22 cellular contexts compared by ENCODE assay signal in the genomic region with DNA sequence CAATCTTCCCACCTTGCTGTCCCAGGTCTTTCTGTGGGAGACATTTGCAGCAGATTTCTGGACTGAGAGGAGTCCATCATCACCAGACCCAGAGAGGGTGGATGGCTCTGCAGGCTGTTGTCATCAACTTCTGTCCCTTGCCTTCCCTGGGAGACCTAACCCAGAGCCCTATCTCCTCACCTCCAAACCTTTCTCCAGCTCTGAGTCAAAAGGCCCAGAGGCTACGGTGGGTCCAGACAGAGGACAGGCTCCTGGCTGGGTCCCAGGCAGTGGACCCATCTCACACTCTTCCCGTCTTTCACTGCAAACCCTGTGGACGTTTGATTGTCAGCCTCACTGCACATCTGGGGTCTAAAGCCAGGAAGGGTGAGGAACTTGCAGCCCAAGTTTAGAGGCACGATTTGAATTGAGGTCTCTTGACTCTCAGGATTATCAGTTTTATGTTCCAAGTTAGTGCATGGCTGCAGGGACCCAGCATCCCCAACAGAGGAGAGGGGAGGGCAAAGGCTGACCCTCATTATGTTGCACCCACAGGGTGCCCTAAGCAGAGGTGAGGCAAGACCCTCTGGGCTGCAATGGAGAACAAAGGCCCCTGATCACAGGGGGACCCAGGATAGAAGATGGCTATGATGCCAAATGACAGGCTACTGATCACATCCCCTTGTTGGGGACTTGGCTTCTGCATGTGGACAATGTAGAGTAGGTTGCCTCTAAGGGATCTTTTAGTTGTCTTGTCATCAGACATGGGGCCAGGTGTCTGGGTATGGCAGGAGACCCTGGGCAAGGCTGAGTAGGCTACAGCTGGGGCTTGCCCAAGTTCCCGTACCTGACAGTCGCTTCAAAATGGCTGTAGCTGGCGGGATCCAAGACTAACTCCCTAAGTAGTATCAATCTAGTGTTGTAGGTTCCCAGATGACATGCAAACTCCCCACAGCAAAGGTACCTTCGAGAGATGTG. TPM values are rescaled to one million over a fixed set of nuclear protein-coding genes. Genes with fewer than 3 reads are reported as not detected.
DNase-seq lines count a peak whose midpoint lies in the region; ATAC-seq and TF ChIP-seq lines count a peak whose summit lies in the region.
"Had no signal": no experiment of that assay in that cellular context is flagged by ENCODE, and none has a peak within 500 bp of the region (broad histone marks: within the 10 kb centered on the region; RNA-seq: fewer than 3 reads in every experiment).

No MANE protein-coding gene starts in this region.

- no peak overlapping the region for H2AK5ac ChIP-seq in IMR-90 (ENCODE audit: low read depth, low read length)

- H2BK5ac ChIP-seq in IMR-90 (ENCODE audit: low read depth, low read length, poor library complexity, severe bottlenecking): no peak overlapping the region

- H3K4me3 ChIP-seq in IMR-90 (ENCODE audit: insufficient read depth, low read depth, low read length) (no peak overlapping the region), esophagus squamous epithelium (no peak overlapping the region), spleen (no peak overlapping the region)
- no peak overlapping the region for H3K4me3 ChIP-seq in CD4-positive, alpha-beta memory T cell (ENCODE audit: low read length in 2 of 2)
- H3K4me3 ChIP-seq: ascending aorta, cardiac muscle cell, gastrocnemius medialis, left lung, ovary, suprapubic skin had no signal

- H2BK15ac ChIP-seq in IMR-90 (ENCODE audit: low read depth, low read length): no peak overlapping the region

- no peak overlapping the region for H4K91ac ChIP-seq in IMR-90 (ENCODE audit: insufficient read depth, low read depth, low read length)

- H3K14ac ChIP-seq in IMR-90 (replicated peaks; ENCODE audit: low read depth, low read length): no peak overlapping the region

- no peak for TF ChIP-seq CTCF in IMR-90 (conservative IDR thresholded peaks at IDR 0.05; ENCODE audit: low read depth, low read length)
- no peak for TF ChIP-seq CTCF in esophagus squamous epithelium (IDR thresholded peaks at IDR 0.05)
- TF ChIP-seq CTCF in spleen (IDR thresholded peaks at IDR 0.05 in 8 of 11, conservative IDR thresholded peaks at IDR 0.05 in 3 of 11): no peak

- peak overlapping the region; percentile 74 for H2AFZ ChIP-seq in IMR-90 (replicated peaks; ENCODE audit: low read length, poor library complexity)

- no peak overlapping the region for H3K9ac ChIP-seq in IMR-90 (ENCODE audit: low read depth, low read length)

- no CpG with 5 or more reads among the region's 8 CpGs for WGBS in IMR-90 (ENCODE audit: extremely low coverage in 2 of 2, insufficient read length in 1 of 2), 2 experiments
- 64 to 66% methylated on average over 2 to 8 of the region's 8 CpGs for WGBS in esophagus squamous epithelium, 2 donors
- 64 to 85% (median 79%) methylated on average over 8 of the region's 8 CpGs for WGBS in spleen, 5 donors

- H3K36me3 ChIP-seq in IMR-90 (ENCODE audit: control insufficient read depth, insufficient read depth, low read length): no peaks in the 10 kb centered on the region
- no peaks in the 10 kb centered on the region for H3K36me3 ChIP-seq in esophagus squamous epithelium
- no peaks in the 10 kb centered on the region for H3K36me3 ChIP-seq in spleen
- no peaks in the 10 kb centered on the region for H3K36me3 ChIP-seq in CD4-positive, alpha-beta memory T cell (ENCODE audit: insufficient read depth, low read length)
- H3K36me3 ChIP-seq: ascending aorta, cardiac muscle cell, gastrocnemius medialis, left lung, ovary, suprapubic skin had no signal

- peaks cover 5% of the 10 kb centered on the region; the same call in 1 of the 2 replicates for H3K4me1 ChIP-seq in IMR-90 (ENCODE audit: control insufficient read depth, insufficient read depth, low read length)
- peaks cover 23 to 69% (median 25%) of the 10 kb centered on the region in 3 donors for H3K4me1 ChIP-seq in esophagus squamous epithelium
- peaks cover 18 to 32% (median 23%) of the 10 kb centered on the region in 6 donors for H3K4me1 ChIP-seq in spleen
- H3K4me1 ChIP-seq in CD4-positive, alpha-beta memory T cell (ENCODE audit: insufficient read depth, low read length): peaks cover 14% of the 10 kb centered on the region

- no peak overlapping the region for H3K56ac ChIP-seq in IMR-90 (ENCODE audit: extremely low read depth, insufficient read depth, low read length)

- peaks cover 4 to 16% (median 11%) of the 10 kb centered on the region in 4 donors for H3K4me1 Mint-ChIP-seq in CD4-positive, alpha-beta memory T cell
- H3K4me1 Mint-ChIP-seq: activated T-helper 17 cell treated with anti-CD3 and anti-CD28 coated beads, Interleukin-2, amount 50 U/mL, for 72 hours had no signal

- no TSS peak for BruUV-seq in IMR-90 (replicated peaks; lab: Mats Ljungman, UMichigan)

- no peaks in the 10 kb centered on the region for H3K9me3 Mint-ChIP-seq in CD4-positive, alpha-beta memory T cell
- H3K9me3 Mint-ChIP-seq: activated B cell treated with CpG ODN at 0.5 μM for 24 hours; activated naive CD8-positive, alpha-beta T cell treated with anti-CD3 and anti-CD28 coated beads for 36 hours; activated T-helper 17 cell treated with anti-CD3 and anti-CD28 coated beads, Interleukin-2, amount 50 U/mL, for 72 hours; immature natural killer cell; natural killer cell; stimulated activated memory B cell treated with anti-CD40 and anti-IgM and Interleukin-4, amounts not matched to agents 10 μg/mL and 1 μg/mL and 100 μg/mL, for 72 hours; T-cell had no signal

- TF ChIP-seq POLR2A in IMR-90 (IDR thresholded peaks at IDR 0.05; ENCODE audit: low read depth, low read length) (no peak), esophagus squamous epithelium (IDR thresholded peaks at IDR 0.05) (no peak), spleen (IDR thresholded peaks at IDR 0.05) (no peak)

- H2BK20ac ChIP-seq in IMR-90 (ENCODE audit: low read depth, low read length): no peak overlapping the region

- ATAC-seq in left ventricle myocardium superior: no peak
- ATAC-seq in IMR-90 (ENCODE audit: low read depth): no peak
- ATAC-seq in left colon: no peak

- H3K4ac ChIP-seq in IMR-90 (ENCODE audit: low read depth, low read length): no peak overlapping the region

- no peaks in the 10 kb centered on the region for H3K9me1 ChIP-seq in IMR-90 (ENCODE audit: insufficient read depth, low read length)

- H3K27me3 ChIP-seq in IMR-90 (ENCODE audit: control insufficient read depth, insufficient read depth, low read length) (peaks cover 70% of the 10 kb centered on the region), esophagus squamous epithelium (peaks cover 6 to 70% (median 15%) of the 10 kb centered on the region in 4 donors), spleen (replicated peaks in 1 of 7) (peaks cover 0 to 86% (median 53%) of the 10 kb centered on the region in 7 donors)
- H3K27me3 ChIP-seq in CD4-positive, alpha-beta memory T cell (ENCODE audit: insufficient read depth, low read length): peaks cover 26% of the 10 kb centered on the region
- H3K27me3 ChIP-seq: ascending aorta, ovary had no signal

- H3K79me1 ChIP-seq in IMR-90 (ENCODE audit: low read depth in 1 of 2, low read length in 2 of 2): no peaks in the 10 kb centered on the region

- H3K27ac ChIP-seq in IMR-90 (ENCODE audit: insufficient read depth, low read length) (no peak overlapping the region), esophagus squamous epithelium (peak overlapping the region in 3 of 4 donors; percentile 66 to 83 (median 78)), spleen (no peak overlapping the region)
- no peak overlapping the region for H3K27ac ChIP-seq in CD4-positive, alpha-beta memory T cell (ENCODE audit: low read depth, low read length)
- H3K27ac ChIP-seq: ascending aorta, cardiac muscle cell, gastrocnemius medialis, left lung, ovary, suprapubic skin had no signal

- peak; percentile 72 for DNase-seq in cardiac septum (ENCODE audit: low spot score)
- no peak for DNase-seq in left ventricle myocardium superior
- DNase-seq in IMR-90: no peak
- no peak for DNase-seq in esophagus squamous epithelium (lab: John Stamatoyannopoulos, UW)
- DNase-seq in spleen: peak; percentile 55
- DNase-seq in CD4-positive, alpha-beta memory T cell: no peak
- DNase-seq in left colon: no peak
- DNase-seq in cerebellar nuclear complex (lab: John Stamatoyannopoulos, UW): no peak
- DNase-seq: NCI-H1092 had no signal

- H4K5ac ChIP-seq in IMR-90 (ENCODE audit: low read depth, low read length): no peak overlapping the region

- peaks cover 43 to 47% of the 10 kb centered on the region in 2 donors for H3K27me3 Mint-ChIP-seq in CD4-positive, alpha-beta memory T cell
- H3K27me3 Mint-ChIP-seq: stimulated activated memory B cell treated with anti-CD40 and anti-IgM and Interleukin-4, amounts not matched to agents 10 μg/mL and 1 μg/mL and 100 μg/mL, for 72 hours had no signal

- H4K20me1 ChIP-seq in IMR-90 (ENCODE audit: insufficient read depth, low read length): peaks cover 16% of the 10 kb centered on the region; the same call in 1 of the 2 replicates

- POLR2A ChIA-PET in IMR-90 (lab: Charles Lee; ENCODE audit: unreplicated experiment): no interaction called here
- POLR2A ChIA-PET in CD4-positive, alpha-beta memory T cell (lab: Charles Lee; ENCODE audit: partially characterized antibody): interaction anchor here (0.7 to 2.7 kb wide), 4 partner anchors 11 to 301 kb away, joined by 3 to 27 read pairs (median 4); partner anchors contain the start of gene HS1BP3

- intact Hi-C loops in cardiac septum (cut with DNase I): loop anchor here (1.0 to 10.0 kb wide), 3 partner anchors 163 to 453 kb away; partner anchors contain the start of gene LDAH
- intact Hi-C loops in left ventricle myocardium superior (cut with micrococcal nuclease): loop anchor here (2.0 to 10.0 kb wide), 2 partner anchors 301 to 463 kb away; partner anchors contain the start of gene TDRD15
- intact Hi-C loops in IMR-90 (cut with micrococcal nuclease): loop anchor here (1.0 to 5.0 kb wide), 6 partner anchors 93 to 455 kb away; no protein-coding TSS in a partner anchor
- intact Hi-C loops in esophagus squamous epithelium (cut with DNase I): loop anchor here (5.0 kb wide), 1 partner anchor 300 kb away; no protein-coding TSS in a partner anchor
- intact Hi-C loops in spleen (cut with DNase I; ENCODE audit: low total_unique reads): loop anchor here (2.0 kb wide), 1 partner anchor 301 kb away; no protein-coding TSS in a partner anchor
- intact Hi-C loops in CD4-positive, alpha-beta memory T cell (cut with micrococcal nuclease): loop anchor here (5.0 kb wide), 1 partner anchor 455 kb away; no protein-coding TSS in a partner anchor
- intact Hi-C loops in left colon (cut with DNase I, micrococcal nuclease): loop anchor here (5.0 to 10.0 kb wide), 2 partner anchors 300 to 303 kb away; no protein-coding TSS in a partner anchor

- no peak overlapping the region for H3K4me2 ChIP-seq in IMR-90 (ENCODE audit: low read depth, low read length)

- H3K36me3 Mint-ChIP-seq in CD4-positive, alpha-beta memory T cell: no peaks in the 10 kb centered on the region
- H3K36me3 Mint-ChIP-seq: activated naive CD8-positive, alpha-beta T cell treated with anti-CD3 and anti-CD28 coated beads for 36 hours; immature natural killer cell; natural killer cell; stimulated activated memory B cell treated with anti-CD40 and anti-IgM and Interleukin-4, amounts not matched to agents 10 μg/mL and 1 μg/mL and 100 μg/mL, for 72 hours; T-cell had no signal

- no peak for TF ChIP-seq RAD21 in IMR-90 (IDR thresholded peaks at IDR 0.05; ENCODE audit: low read length)

- H3K9me3 ChIP-seq in IMR-90 (ENCODE audit: control insufficient read depth, insufficient read depth, low read length) (no peaks in the 10 kb centered on the region), esophagus squamous epithelium (no peaks in the 10 kb centered on the region), spleen (no peaks in the 10 kb centered on the region)
- H3K9me3 ChIP-seq in CD4-positive, alpha-beta memory T cell (ENCODE audit: control insufficient read depth in 1 of 2, low read length in 2 of 2): no peaks in the 10 kb centered on the region
- H3K9me3 ChIP-seq: ascending aorta, gastrocnemius medialis, left lung, ovary, suprapubic skin had no signal

- H3K23ac ChIP-seq in IMR-90 (ENCODE audit: low read depth, low read length): no peak overlapping the region

- H2AK9ac ChIP-seq in IMR-90 (replicated peaks; ENCODE audit: low read depth, low read length, poor library complexity): peak overlapping the region; percentile 0

- CTCF ChIA-PET in IMR-90 (lab: Yijun Ruan, JAX): interaction anchor here (0.6 to 2.9 kb wide), 19 partner anchors 9 to 455 kb away, joined by 3 to 54 read pairs (median 4); no protein-coding TSS in a partner anchor
- CTCF ChIA-PET in CD4-positive, alpha-beta memory T cell (lab: Charles Lee; ENCODE audit: partially characterized antibody): interaction anchor here (0.6 to 8.1 kb wide), 37 partner anchors 8 to 655 kb away, joined by 3 to 246 read pairs (median 6); partner anchors contain the start of genes HS1BP3 and LDAH

- peak overlapping the region in 1 of 7 donors; percentile 29 for H3K27ac Mint-ChIP-seq in CD4-positive, alpha-beta memory T cell
- H3K27ac Mint-ChIP-seq: activated B cell treated with CpG ODN at 0.5 μM for 24 hours; activated naive CD8-positive, alpha-beta T cell treated with anti-CD3 and anti-CD28 coated beads for 36 hours; activated T-helper 17 cell treated with anti-CD3 and anti-CD28 coated beads, Interleukin-2, amount 50 U/mL, for 72 hours; immature natural killer cell; natural killer cell; stimulated activated memory B cell treated with anti-CD40 and anti-IgM and Interleukin-4, amounts not matched to agents 10 μg/mL and 1 μg/mL and 100 μg/mL, for 72 hours; T-cell had no signal

- dilution Hi-C loops in IMR-90 (cut with HindIII; ENCODE audit: low sequenced_read_pairs, unreplicated experiment): no loop called here

- no peak overlapping the region for H3K4me3 Mint-ChIP-seq in CD4-positive, alpha-beta memory T cell
- H3K4me3 Mint-ChIP-seq: activated B cell treated with CpG ODN at 0.5 μM for 24 hours; activated naive CD8-positive, alpha-beta T cell treated with anti-CD3 and anti-CD28 coated beads for 36 hours; activated T-helper 17 cell treated with anti-CD3 and anti-CD28 coated beads, Interleukin-2, amount 50 U/mL, for 72 hours; immature natural killer cell; natural killer cell; stimulated activated memory B cell treated with anti-CD40 and anti-IgM and Interleukin-4, amounts not matched to agents 10 μg/mL and 1 μg/mL and 100 μg/mL, for 72 hours; T-cell had no signal

- in situ Hi-C loops in IMR-90 (cut with MboI; ENCODE audit: low sequenced_read_pairs): loop anchor here (5.0 to 25.0 kb wide), 2 partner anchors 300 to 1100 kb away; no protein-coding TSS in a partner anchor

- H3K18ac ChIP-seq in IMR-90 (ENCODE audit: low read depth, low read length): no peak overlapping the region

- H2BK120ac ChIP-seq in IMR-90 (ENCODE audit: low read depth, low read length): no peak overlapping the region

- no peak overlapping the region for H4K8ac ChIP-seq in IMR-90 (ENCODE audit: low read depth in 2 of 2, low read length in 2 of 2)

RNA-seq across cellular contexts. Expression of gene GDF7, which starts 4.7 kb away (rescaled TPM):
- 0.94 TPM for total RNA-seq in cardiac septum
- total RNA-seq in left ventricle myocardium superior: 0.32 TPM
- under 0.01 TPM in 2 replicates for total RNA-seq in IMR-90 (2012; rRNA removed)
- 0.02 TPM in 1 of 2 replicates, not detected in the other for polyA plus RNA-seq in IMR-90 (2012; rRNA removed)
- under 0.01 and 0.01 TPM in 2 replicates for polyA plus RNA-seq in IMR-90 (2012; cell fraction: cytosol; rRNA removed)
- polyA plus RNA-seq in IMR-90 (2012; cell fraction: nucleus; rRNA removed; ENCODE audit: low replicate concordance): 0.03 and 0.10 TPM in 2 replicates
- 1 to 10 TPM in 2 of 4 donors, under 1 TPM in 2; 0.26 to 1.9 (median 0.78) TPM for total RNA-seq in esophagus squamous epithelium
- total RNA-seq in spleen: 1 to 10 TPM in 6 of 7 donors, under 1 TPM in 1; 0.83 to 3.8 (median 2.0) TPM
- polyA plus RNA-seq in spleen: 1 to 10 TPM in 1 of 3 donors, under 1 TPM in 2; 0.87 to 1.8 (median 0.89) TPM
- under 1 TPM; 0.19 to 0.26 TPM for total RNA-seq in CD4-positive, alpha-beta memory T cell
- polyA plus RNA-seq in CD4-positive, alpha-beta memory T cell: under 1 TPM; 0.04 to 0.22 TPM
- total RNA-seq in left colon: under 1 TPM; 0.18 to 0.25 TPM
- total RNA-seq: activated naive CD8-positive, alpha-beta T cell treated with anti-CD3 and anti-CD28 coated beads for 36 hours had no signal
- polyA plus RNA-seq: immature natural killer cell had no signal

RNA-seq across cellular contexts. Expression of gene HS1BP3, which starts 11.4 kb away (rescaled TPM):
- 15.6 TPM for total RNA-seq in cardiac septum
- 20.2 TPM for total RNA-seq in left ventricle myocardium superior
- 9.0 and 10.3 TPM in 2 replicates for total RNA-seq in IMR-90 (2012; rRNA removed)
- polyA plus RNA-seq in IMR-90 (2012; rRNA removed): 13.6 and 14.8 TPM in 2 replicates
- polyA plus RNA-seq in IMR-90 (2012; cell fraction: cytosol; rRNA removed): 12.6 and 13.7 TPM in 2 replicates
- 34.4 and 38.9 TPM in 2 replicates for polyA plus RNA-seq in IMR-90 (2012; cell fraction: nucleus; rRNA removed; ENCODE audit: low replicate concordance)
- total RNA-seq in esophagus squamous epithelium: 10 to 100 TPM in 3 of 4 donors, 1 to 10 TPM in 1; 7.9 to 22.1 (median 16.9) TPM
- 10 to 100 TPM; 21.1 to 38.0 (median 31.3) TPM for total RNA-seq in spleen
- 10 to 100 TPM in 2 of 3 donors, 1 to 10 TPM in 1; 8.8 to 23.5 (median 13.8) TPM for polyA plus RNA-seq in spleen
- 10 to 100 TPM; 20.1 TPM for total RNA-seq in CD4-positive, alpha-beta memory T cell
- 10 to 100 TPM; 16.7 to 17.5 TPM for polyA plus RNA-seq in CD4-positive, alpha-beta memory T cell
- total RNA-seq in left colon: 10 to 100 TPM; 26.9 to 33.5 TPM

Comparison
In these comparisons a context has a peak if more than half of its experiments do, and no peak if none do; other contexts are left out.
1. DNase-seq: peak in cardiac septum (single experiment) and spleen (single experiment); none in left ventricle myocardium superior (single experiment), IMR-90 (single experiment), esophagus squamous epithelium (single experiment), CD4-positive, alpha-beta memory T cell (0 of 5), left colon (0 of 2) and cerebellar nuclear complex (0 of 2).
2. H3K27ac ChIP-seq: peak in esophagus squamous epithelium (3 of 4); none in IMR-90 (single experiment), spleen (0 of 8) and CD4-positive, alpha-beta memory T cell (single experiment).